Comparison of ENCODE assay signal across 13 cellular contexts in genomic region chr3:32366638-32367368, GRCh38. TPM values are rescaled to one million over a fixed set of nuclear protein-coding genes. Genes with fewer than 3 reads are reported as not detected.
DNase-seq lines count a peak whose midpoint lies in the region; ATAC-seq, FAIRE-seq and TF ChIP-seq lines count a peak whose summit lies in the region.
"Had no signal": no experiment of that assay in that cellular context is flagged by ENCODE, and none has a peak within 500 bp of the region (broad histone marks: within the 10 kb centered on the region; RNA-seq: fewer than 3 reads in every experiment).

No MANE protein-coding gene starts in this region.

- H3F3A ChIP-seq in OCI-LY1 (ENCODE audit: insufficient read depth, low read length): no peaks in the 10 kb centered on the region

- H3K4me3 ChIP-seq in OCI-LY1 (ENCODE audit: low read depth, low read length, poor library complexity, severe bottlenecking): peak overlapping the region; percentile 56
- H3K4me3 ChIP-seq in CD8-positive, alpha-beta memory T cell (ENCODE audit: low read length): no peak overlapping the region

- H3K27me3 Mint-ChIP-seq in mesothelial cell of epicardium (ENCODE audit: low read depth) (no peaks in the 10 kb centered on the region), endothelial cell (ENCODE audit: unreplicated experiment) (peaks cover 6% of the 10 kb centered on the region)
- H3K27me3 Mint-ChIP-seq in CD8-positive, alpha-beta memory T cell: peaks cover 0 to 4% of the 10 kb centered on the region in 2 donors
- H3K27me3 Mint-ChIP-seq: activated CD4-positive, alpha-beta memory T cell treated with anti-CD3 and anti-CD28 coated beads for 36 hours had no signal

- ATAC-seq in GM21825 (IDR thresholded peaks at IDR 0.05; ENCODE audit: unreplicated experiment) (peak; percentile 65), HG03196 (IDR thresholded peaks at IDR 0.05; ENCODE audit: unreplicated experiment) (no peak)

- H3K4me1 ChIP-seq in OCI-LY1 (ENCODE audit: insufficient read depth, low read length, severe bottlenecking): peaks cover 68% of the 10 kb centered on the region
- H3K4me1 ChIP-seq in CD8-positive, alpha-beta memory T cell (ENCODE audit: insufficient read depth, low read length): peaks cover 12% of the 10 kb centered on the region

- CTCF ChIA-PET in CD8-positive, alpha-beta memory T cell (lab: Charles Lee): interaction anchor here (1.0 to 12.7 kb wide), 3 partner anchors 9 to 102 kb away, joined by 4 to 199 read pairs (median 160); partner anchors contain the start of gene CMTM7

- H3K4me3 Mint-ChIP-seq in mesothelial cell of epicardium (no peak overlapping the region), endothelial cell (ENCODE audit: unreplicated experiment) (no peak overlapping the region)
- no peak overlapping the region for H3K4me3 Mint-ChIP-seq in CD8-positive, alpha-beta memory T cell
- H3K4me3 Mint-ChIP-seq: activated CD4-positive, alpha-beta memory T cell treated with anti-CD3 and anti-CD28 coated beads for 36 hours; memory B cell had no signal

- no peaks in the 10 kb centered on the region for H4K20me1 ChIP-seq in OCI-LY1 (ENCODE audit: insufficient read depth, low read length)

- H3K9me3 ChIP-seq in OCI-LY1 (ENCODE audit: low read length): no peaks in the 10 kb centered on the region
- H3K9me3 ChIP-seq in CD8-positive, alpha-beta memory T cell (ENCODE audit: low read length): no peaks in the 10 kb centered on the region

- H3K27me3 ChIP-seq in OCI-LY1 (ENCODE audit: insufficient read depth, low read length): no peaks in the 10 kb centered on the region
- no peaks in the 10 kb centered on the region for H3K27me3 ChIP-seq in CD8-positive, alpha-beta memory T cell (ENCODE audit: insufficient read depth, low read length, poor library complexity, severe bottlenecking)

- no peaks in the 10 kb centered on the region for H3K36me3 ChIP-seq in OCI-LY1 (ENCODE audit: insufficient read depth, low read length)
- H3K36me3 ChIP-seq in CD8-positive, alpha-beta memory T cell (ENCODE audit: insufficient read depth, low read length): no peaks in the 10 kb centered on the region

- H3K36me3 Mint-ChIP-seq in mesothelial cell of epicardium: no peaks in the 10 kb centered on the region
- H3K36me3 Mint-ChIP-seq in endothelial cell (ENCODE audit: low read depth, unreplicated experiment): peaks cover 8% of the 10 kb centered on the region
- H3K36me3 Mint-ChIP-seq in CD8-positive, alpha-beta memory T cell: peaks cover 0 to 1% (median 0%) of the 10 kb centered on the region in 3 donors
- H3K36me3 Mint-ChIP-seq: memory B cell had no signal

- POLR2A ChIA-PET in CD8-positive, alpha-beta memory T cell (lab: Charles Lee): no interaction called here

- H3K4me1 Mint-ChIP-seq in mesothelial cell of epicardium: no peaks in the 10 kb centered on the region
- peaks cover 18% of the 10 kb centered on the region for H3K4me1 Mint-ChIP-seq in endothelial cell (ENCODE audit: unreplicated experiment)
- peaks cover 5 to 10% (median 6%) of the 10 kb centered on the region in 3 donors for H3K4me1 Mint-ChIP-seq in CD8-positive, alpha-beta memory T cell

- peak; percentile 44 for FAIRE-seq in GM12892 (lab: Jason Lieb, UNC)

- H3K9ac ChIP-seq in OCI-LY1 (ENCODE audit: low read length): peak overlapping the region; percentile 71

- TF ChIP-seq CTCF in OCI-LY1 (IDR thresholded peaks at IDR 0.05; ENCODE audit: low read length) (no peak), mesothelial cell of epicardium (IDR thresholded peaks at IDR 0.05; ENCODE audit: unreplicated experiment) (no peak), endothelial cell (IDR thresholded peaks at IDR 0.05; ENCODE audit: unreplicated experiment) (no peak)

- DNase-seq in GM12892 (ENCODE audit: insufficient read length): no peak
- no peak for DNase-seq in mesothelial cell of epicardium (ENCODE audit: low spot score in 2 of 2, unreplicated experiment in 2 of 2)
- no peak for DNase-seq in endothelial cell (ENCODE audit: low spot score)
- DNase-seq in CD8-positive, alpha-beta memory T cell: no peak
- DNase-seq in UCSD-AML1 (lab: John Stamatoyannopoulos, UW; ENCODE audit: unreplicated experiment): no peak
- DNase-seq: activated CD4-positive, alpha-beta memory T cell treated with anti-CD3 and anti-CD28 coated beads for 36 hours; anterior cingulate cortex; NCI-H2029 treated with DMSO at 0.1 percent for 48 hours; stimulated activated naive CD4-positive, alpha-beta T cell treated with Interleukin-2 at 50 U/mL for 16 hours had no signal

- peak overlapping the region; percentile 8 for H3K27ac Mint-ChIP-seq in mesothelial cell of epicardium
- no peak overlapping the region for H3K27ac Mint-ChIP-seq in endothelial cell (ENCODE audit: unreplicated experiment)
- no peak overlapping the region for H3K27ac Mint-ChIP-seq in CD8-positive, alpha-beta memory T cell
- H3K27ac Mint-ChIP-seq: activated CD4-positive, alpha-beta memory T cell treated with anti-CD3 and anti-CD28 coated beads for 36 hours; memory B cell had no signal

- H3K9me2 ChIP-seq in OCI-LY1 (ENCODE audit: low read depth, low read length): no peaks in the 10 kb centered on the region

- H3K27ac ChIP-seq in OCI-LY1 (ENCODE audit: low read depth, low read length, poor library complexity, severe bottlenecking): peak overlapping the region; percentile 88
- H3K27ac ChIP-seq in CD8-positive, alpha-beta memory T cell (ENCODE audit: low read depth, low read length): no peak overlapping the region

- H3K9me3 Mint-ChIP-seq in mesothelial cell of epicardium: no peaks in the 10 kb centered on the region
- no peaks in the 10 kb centered on the region for H3K9me3 Mint-ChIP-seq in endothelial cell (ENCODE audit: unreplicated experiment)
- H3K9me3 Mint-ChIP-seq in CD8-positive, alpha-beta memory T cell: no peaks in the 10 kb centered on the region
- H3K9me3 Mint-ChIP-seq: activated CD4-positive, alpha-beta memory T cell treated with anti-CD3 and anti-CD28 coated beads for 36 hours; memory B cell had no signal

- no peak for TF ChIP-seq POLR2A in GM12892 (IDR thresholded peaks at IDR 0.05; ENCODE audit: low read depth, low read length)

- no peak overlapping the region for H2AFZ ChIP-seq in OCI-LY1 (ENCODE audit: low read length)

- H3K79me2 ChIP-seq in OCI-LY1 (ENCODE audit: insufficient read depth, low read length): no peaks in the 10 kb centered on the region

- H3K4me2 ChIP-seq in OCI-LY1 (ENCODE audit: low read length): peak overlapping the region; percentile 70

RNA-seq across cellular contexts. Expression of gene CMTM7, which starts 24.9 kb away (rescaled TPM):
- polyA plus RNA-seq in GM12892 (2012; ENCODE audit: missing spikeins): 6.5 TPM
- total RNA-seq in mesothelial cell of epicardium: 14.2 to 18.0 TPM (median 16.6 TPM) in 3 replicates
- total RNA-seq in endothelial cell (ENCODE audit: unreplicated experiment): 54.4 TPM
- 10 to 100 TPM; 33.5 to 39.4 TPM for total RNA-seq in CD8-positive, alpha-beta memory T cell
- 113 TPM for polyA plus RNA-seq in CD8-positive, alpha-beta memory T cell
